1 cellular context compared by ENCODE assay signal in the genomic region with DNA sequence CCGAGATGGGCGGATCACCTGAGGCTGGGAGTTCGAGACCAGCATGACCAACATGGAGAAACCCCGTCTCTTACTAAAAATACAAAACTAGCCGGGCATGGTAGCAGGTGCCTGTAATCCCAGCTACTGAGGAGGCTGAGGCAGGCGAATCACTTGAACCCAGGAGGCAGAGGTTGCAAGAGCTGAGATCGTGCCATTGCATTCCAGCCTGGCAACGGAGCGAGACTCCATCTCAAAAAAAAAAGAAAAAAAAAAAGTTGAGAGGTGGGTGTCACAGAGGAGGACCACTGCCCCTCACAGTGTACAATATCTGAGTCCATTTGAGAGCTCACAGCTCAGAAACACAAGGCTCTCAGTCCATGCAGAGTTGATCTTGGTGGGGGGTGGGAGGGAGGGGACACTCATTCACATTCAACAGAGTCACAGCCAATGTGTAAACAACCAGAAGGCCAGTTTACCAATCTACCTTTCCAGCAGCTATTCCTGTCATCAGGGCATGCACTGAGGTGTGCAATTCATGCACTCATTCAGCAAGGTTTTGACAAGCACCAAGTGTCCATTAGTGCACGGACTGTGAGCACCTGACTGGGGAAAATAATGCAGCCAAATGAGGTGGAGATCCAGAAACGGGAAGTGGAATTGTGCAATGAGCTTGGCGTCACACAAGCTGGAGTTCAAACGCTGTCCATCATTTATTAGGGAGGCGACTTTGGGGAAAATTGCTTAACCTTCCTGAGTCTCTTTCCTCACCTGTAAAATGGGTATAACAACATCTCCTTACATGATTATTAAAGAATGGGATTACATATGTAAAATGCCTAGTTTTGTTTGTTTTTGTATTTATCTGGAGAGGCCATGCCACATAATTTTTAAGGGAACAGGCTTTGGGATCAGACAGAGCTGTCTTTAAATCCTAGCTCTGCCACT.
TF ChIP-seq lines count a peak whose summit lies in the region.

No MANE protein-coding gene starts in this region.

TF ChIP-seq in GM12878, 131 proteins besides CTCF, POLR2A, EP300 and RAD21:
- TF ChIP-seq, protein P1, sequence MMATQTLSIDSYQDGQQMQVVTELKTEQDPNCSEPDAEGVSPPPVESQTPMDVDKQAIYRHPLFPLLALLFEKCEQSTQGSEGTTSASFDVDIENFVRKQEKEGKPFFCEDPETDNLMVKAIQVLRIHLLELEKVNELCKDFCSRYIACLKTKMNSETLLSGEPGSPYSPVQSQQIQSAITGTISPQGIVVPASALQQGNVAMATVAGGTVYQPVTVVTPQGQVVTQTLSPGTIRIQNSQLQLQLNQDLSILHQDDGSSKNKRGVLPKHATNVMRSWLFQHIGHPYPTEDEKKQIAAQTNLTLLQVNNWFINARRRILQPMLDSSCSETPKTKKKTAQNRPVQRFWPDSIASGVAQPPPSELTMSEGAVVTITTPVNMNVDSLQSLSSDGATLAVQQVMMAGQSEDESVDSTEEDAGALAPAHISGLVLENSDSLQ (IDR thresholded peaks at IDR 0.05), result peak; percentile 58
- TF ChIP-seq CEBPB (IDR thresholded peaks at IDR 0.05; ENCODE audit: borderline replicate concordance in 1 of 2, low read depth in 2 of 2, low read length in 2 of 2) (0 out of 4 replicates have a peak, but pooled peaks of 1 of the 2 experiments have one; percentile 16), SPI1 (IDR thresholded peaks at IDR 0.05; ENCODE audit: borderline replicate concordance, insufficient read depth, low read depth, low read length) (peak; percentile 88), KDM1A (IDR thresholded peaks at IDR 0.05; ENCODE audit: borderline replicate concordance) (no peak)
